ENCODE assay signal across 1 cellular context in genomic region chr16:3810198-3810664, GRCh38.
A peak's percentile ranks its signal among the peaks of the same experiment; 100 is the strongest.
TF ChIP-seq lines count a peak whose summit lies in the region.

No MANE protein-coding gene starts in this region.

TF ChIP-seq in GM12878, 131 proteins besides CTCF, POLR2A, EP300 and RAD21 (continued from another document and continues in another):
- no peak for TF ChIP-seq REST (IDR thresholded peaks at IDR 0.05; ENCODE audit: low read depth, low read length)
- no peak for TF ChIP-seq ESRRA (IDR thresholded peaks at IDR 0.05; ENCODE audit: low read length)
- TF ChIP-seq CHD2 (IDR thresholded peaks at IDR 0.05; ENCODE audit: borderline replicate concordance, low read depth, low read length) = no peak
- no peak for TF ChIP-seq SMAD1 (IDR thresholded peaks at IDR 0.05; ENCODE audit: low read depth, partially characterized antibody)
- TF ChIP-seq RAD51 (IDR thresholded peaks at IDR 0.05) = no peak
- TF ChIP-seq IKZF1 (conservative IDR thresholded peaks at IDR 0.05) = no peak
- TF ChIP-seq RFX5 (IDR thresholded peaks at IDR 0.05; ENCODE audit: low read depth, low read length) = no peak
- TF ChIP-seq, protein P1, sequence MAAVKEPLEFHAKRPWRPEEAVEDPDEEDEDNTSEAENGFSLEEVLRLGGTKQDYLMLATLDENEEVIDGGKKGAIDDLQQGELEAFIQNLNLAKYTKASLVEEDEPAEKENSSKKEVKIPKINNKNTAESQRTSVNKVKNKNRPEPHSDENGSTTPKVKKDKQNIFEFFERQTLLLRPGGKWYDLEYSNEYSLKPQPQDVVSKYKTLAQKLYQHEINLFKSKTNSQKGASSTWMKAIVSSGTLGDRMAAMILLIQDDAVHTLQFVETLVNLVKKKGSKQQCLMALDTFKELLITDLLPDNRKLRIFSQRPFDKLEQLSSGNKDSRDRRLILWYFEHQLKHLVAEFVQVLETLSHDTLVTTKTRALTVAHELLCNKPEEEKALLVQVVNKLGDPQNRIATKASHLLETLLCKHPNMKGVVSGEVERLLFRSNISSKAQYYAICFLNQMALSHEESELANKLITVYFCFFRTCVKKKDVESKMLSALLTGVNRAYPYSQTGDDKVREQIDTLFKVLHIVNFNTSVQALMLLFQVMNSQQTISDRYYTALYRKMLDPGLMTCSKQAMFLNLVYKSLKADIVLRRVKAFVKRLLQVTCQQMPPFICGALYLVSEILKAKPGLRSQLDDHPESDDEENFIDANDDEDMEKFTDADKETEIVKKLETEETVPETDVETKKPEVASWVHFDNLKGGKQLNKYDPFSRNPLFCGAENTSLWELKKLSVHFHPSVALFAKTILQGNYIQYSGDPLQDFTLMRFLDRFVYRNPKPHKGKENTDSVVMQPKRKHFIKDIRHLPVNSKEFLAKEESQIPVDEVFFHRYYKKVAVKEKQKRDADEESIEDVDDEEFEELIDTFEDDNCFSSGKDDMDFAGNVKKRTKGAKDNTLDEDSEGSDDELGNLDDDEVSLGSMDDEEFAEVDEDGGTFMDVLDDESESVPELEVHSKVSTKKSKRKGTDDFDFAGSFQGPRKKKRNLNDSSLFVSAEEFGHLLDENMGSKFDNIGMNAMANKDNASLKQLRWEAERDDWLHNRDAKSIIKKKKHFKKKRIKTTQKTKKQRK (IDR thresholded peaks at IDR 0.05; ENCODE audit: low read depth, low read length) = no peak
- no peak for TF ChIP-seq PAX5 (IDR thresholded peaks at IDR 0.05; ENCODE audit: borderline replicate concordance, low read depth, low read length)
- TF ChIP-seq SPI1 (IDR thresholded peaks at IDR 0.05; ENCODE audit: borderline replicate concordance, insufficient read depth, low read depth, low read length) = peak; percentile 67
- no peak for TF ChIP-seq TBL1XR1 (IDR thresholded peaks at IDR 0.05; ENCODE audit: low read depth, low read length)
- no peak for TF ChIP-seq ZZZ3 (IDR thresholded peaks at IDR 0.05; ENCODE audit: control insufficient read depth, insufficient read length, low read depth)
- TF ChIP-seq STAT3 (IDR thresholded peaks at IDR 0.05; ENCODE audit: low read depth, low read length) = 0 out of 2 replicates have a peak, but pooled peaks have one; percentile 34
- no peak for TF ChIP-seq POLR2AphosphoS5 (IDR thresholded peaks at IDR 0.05; ENCODE audit: low read length)
- no peak for TF ChIP-seq NFIC (IDR thresholded peaks at IDR 0.05; ENCODE audit: low read depth, low read length)
- TF ChIP-seq MTA2 (IDR thresholded peaks at IDR 0.05; ENCODE audit: low read depth) = peak; percentile 27; the same call in 1 of the 2 replicates
- peak; percentile 78 for TF ChIP-seq MEF2B (IDR thresholded peaks at IDR 0.05; ENCODE audit: partially characterized antibody, poor library complexity, severe bottlenecking)
- TF ChIP-seq ZNF687 (IDR thresholded peaks at IDR 0.05) = no peak
- TF ChIP-seq ATF3 (IDR thresholded peaks at IDR 0.05; ENCODE audit: borderline replicate concordance, extremely low read depth, low read depth, low read length) = no peak
- no peak for TF ChIP-seq ZNF622 (IDR thresholded peaks at IDR 0.05)
- peak; percentile 77 to 79 for TF ChIP-seq BHLHE40 (IDR thresholded peaks at IDR 0.05; ENCODE audit: borderline replicate concordance in 1 of 2, low read depth in 2 of 2, low read length in 1 of 2)
- TF ChIP-seq, protein P2, sequence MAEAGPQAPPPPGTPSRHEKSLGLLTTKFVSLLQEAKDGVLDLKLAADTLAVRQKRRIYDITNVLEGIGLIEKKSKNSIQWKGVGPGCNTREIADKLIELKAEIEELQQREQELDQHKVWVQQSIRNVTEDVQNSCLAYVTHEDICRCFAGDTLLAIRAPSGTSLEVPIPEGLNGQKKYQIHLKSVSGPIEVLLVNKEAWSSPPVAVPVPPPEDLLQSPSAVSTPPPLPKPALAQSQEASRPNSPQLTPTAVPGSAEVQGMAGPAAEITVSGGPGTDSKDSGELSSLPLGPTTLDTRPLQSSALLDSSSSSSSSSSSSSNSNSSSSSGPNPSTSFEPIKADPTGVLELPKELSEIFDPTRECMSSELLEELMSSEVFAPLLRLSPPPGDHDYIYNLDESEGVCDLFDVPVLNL (IDR thresholded peaks at IDR 0.05; ENCODE audit: low read depth, low read length) = no peak
- no peak for TF ChIP-seq NR2C1 (IDR thresholded peaks at IDR 0.05)
- TF ChIP-seq CHD4 (IDR thresholded peaks at IDR 0.05) = no peak
- TF ChIP-seq, protein P3, sequence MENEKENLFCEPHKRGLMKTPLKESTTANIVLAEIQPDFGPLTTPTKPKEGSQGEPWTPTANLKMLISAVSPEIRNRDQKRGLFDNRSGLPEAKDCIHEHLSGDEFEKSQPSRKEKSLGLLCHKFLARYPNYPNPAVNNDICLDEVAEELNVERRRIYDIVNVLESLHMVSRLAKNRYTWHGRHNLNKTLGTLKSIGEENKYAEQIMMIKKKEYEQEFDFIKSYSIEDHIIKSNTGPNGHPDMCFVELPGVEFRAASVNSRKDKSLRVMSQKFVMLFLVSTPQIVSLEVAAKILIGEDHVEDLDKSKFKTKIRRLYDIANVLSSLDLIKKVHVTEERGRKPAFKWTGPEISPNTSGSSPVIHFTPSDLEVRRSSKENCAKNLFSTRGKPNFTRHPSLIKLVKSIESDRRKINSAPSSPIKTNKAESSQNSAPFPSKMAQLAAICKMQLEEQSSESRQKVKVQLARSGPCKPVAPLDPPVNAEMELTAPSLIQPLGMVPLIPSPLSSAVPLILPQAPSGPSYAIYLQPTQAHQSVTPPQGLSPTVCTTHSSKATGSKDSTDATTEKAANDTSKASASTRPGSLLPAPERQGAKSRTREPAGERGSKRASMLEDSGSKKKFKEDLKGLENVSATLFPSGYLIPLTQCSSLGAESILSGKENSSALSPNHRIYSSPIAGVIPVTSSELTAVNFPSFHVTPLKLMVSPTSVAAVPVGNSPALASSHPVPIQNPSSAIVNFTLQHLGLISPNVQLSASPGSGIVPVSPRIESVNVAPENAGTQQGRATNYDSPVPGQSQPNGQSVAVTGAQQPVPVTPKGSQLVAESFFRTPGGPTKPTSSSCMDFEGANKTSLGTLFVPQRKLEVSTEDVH (IDR thresholded peaks at IDR 0.05; ENCODE audit: low read depth, partially characterized antibody) = no peak
- no peak for TF ChIP-seq FOXM1 (IDR thresholded peaks at IDR 0.05; ENCODE audit: low read depth, low read length)
- no peak for TF ChIP-seq TCF12 (IDR thresholded peaks at IDR 0.05; ENCODE audit: low read depth, low read length)
- TF ChIP-seq SRF (IDR thresholded peaks at IDR 0.05; ENCODE audit: low read depth in 2 of 2, low read length in 2 of 2) = peak; percentile 41 to 82; a peak in 2 of 4 replicates
- no peak for TF ChIP-seq YBX1 (IDR thresholded peaks at IDR 0.05)
- no peak for TF ChIP-seq STAT1 (conservative IDR thresholded peaks at IDR 0.05)
- no peak for TF ChIP-seq SUPT20H (IDR thresholded peaks at IDR 0.05; ENCODE audit: borderline replicate concordance, control insufficient read depth, low read depth, low read length)
- peak; percentile 72 for TF ChIP-seq RUNX3 (IDR thresholded peaks at IDR 0.05; ENCODE audit: low read length)
- no peak for TF ChIP-seq ZNF24 (IDR thresholded peaks at IDR 0.05)
- TF ChIP-seq, protein P4, sequence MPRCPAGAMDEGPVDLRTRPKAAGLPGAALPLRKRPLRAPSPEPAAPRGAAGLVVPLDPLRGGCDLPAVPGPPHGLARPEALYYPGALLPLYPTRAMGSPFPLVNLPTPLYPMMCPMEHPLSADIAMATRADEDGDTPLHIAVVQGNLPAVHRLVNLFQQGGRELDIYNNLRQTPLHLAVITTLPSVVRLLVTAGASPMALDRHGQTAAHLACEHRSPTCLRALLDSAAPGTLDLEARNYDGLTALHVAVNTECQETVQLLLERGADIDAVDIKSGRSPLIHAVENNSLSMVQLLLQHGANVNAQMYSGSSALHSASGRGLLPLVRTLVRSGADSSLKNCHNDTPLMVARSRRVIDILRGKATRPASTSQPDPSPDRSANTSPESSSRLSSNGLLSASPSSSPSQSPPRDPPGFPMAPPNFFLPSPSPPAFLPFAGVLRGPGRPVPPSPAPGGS (IDR thresholded peaks at IDR 0.05; ENCODE audit: borderline replicate concordance, insufficient read depth, low read depth, low read length, poor library complexity, severe bottlenecking) = peak; percentile 17
- TF ChIP-seq CREM (IDR thresholded peaks at IDR 0.05; ENCODE audit: low read depth) = peak; percentile 10; the same call in 1 of the 2 replicates
- no peak for TF ChIP-seq MYB (IDR thresholded peaks at IDR 0.05; ENCODE audit: borderline replicate concordance, low read depth, low read length)
- no peak for TF ChIP-seq NR2F1 (conservative IDR thresholded peaks at IDR 0.05)
- no peak for TF ChIP-seq LARP7 (IDR thresholded peaks at IDR 0.05)
- TF ChIP-seq BACH1 (IDR thresholded peaks at IDR 0.05; ENCODE audit: borderline replicate concordance) = no peak
- TF ChIP-seq, protein P5, sequence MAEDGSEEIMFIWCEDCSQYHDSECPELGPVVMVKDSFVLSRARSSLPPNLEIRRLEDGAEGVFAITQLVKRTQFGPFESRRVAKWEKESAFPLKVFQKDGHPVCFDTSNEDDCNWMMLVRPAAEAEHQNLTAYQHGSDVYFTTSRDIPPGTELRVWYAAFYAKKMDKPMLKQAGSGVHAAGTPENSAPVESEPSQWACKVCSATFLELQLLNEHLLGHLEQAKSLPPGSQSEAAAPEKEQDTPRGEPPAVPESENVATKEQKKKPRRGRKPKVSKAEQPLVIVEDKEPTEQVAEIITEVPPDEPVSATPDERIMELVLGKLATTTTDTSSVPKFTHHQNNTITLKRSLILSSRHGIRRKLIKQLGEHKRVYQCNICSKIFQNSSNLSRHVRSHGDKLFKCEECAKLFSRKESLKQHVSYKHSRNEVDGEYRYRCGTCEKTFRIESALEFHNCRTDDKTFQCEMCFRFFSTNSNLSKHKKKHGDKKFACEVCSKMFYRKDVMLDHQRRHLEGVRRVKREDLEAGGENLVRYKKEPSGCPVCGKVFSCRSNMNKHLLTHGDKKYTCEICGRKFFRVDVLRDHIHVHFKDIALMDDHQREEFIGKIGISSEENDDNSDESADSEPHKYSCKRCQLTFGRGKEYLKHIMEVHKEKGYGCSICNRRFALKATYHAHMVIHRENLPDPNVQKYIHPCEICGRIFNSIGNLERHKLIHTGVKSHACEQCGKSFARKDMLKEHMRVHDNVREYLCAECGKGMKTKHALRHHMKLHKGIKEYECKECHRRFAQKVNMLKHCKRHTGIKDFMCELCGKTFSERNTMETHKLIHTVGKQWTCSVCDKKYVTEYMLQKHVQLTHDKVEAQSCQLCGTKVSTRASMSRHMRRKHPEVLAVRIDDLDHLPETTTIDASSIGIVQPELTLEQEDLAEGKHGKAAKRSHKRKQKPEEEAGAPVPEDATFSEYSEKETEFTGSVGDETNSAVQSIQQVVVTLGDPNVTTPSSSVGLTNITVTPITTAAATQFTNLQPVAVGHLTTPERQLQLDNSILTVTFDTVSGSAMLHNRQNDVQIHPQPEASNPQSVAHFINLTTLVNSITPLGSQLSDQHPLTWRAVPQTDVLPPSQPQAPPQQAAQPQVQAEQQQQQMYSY (CRISPR knock-in tag; IDR thresholded peaks at IDR 0.05) = no peak
- no peak for TF ChIP-seq SIN3A (IDR thresholded peaks at IDR 0.05; ENCODE audit: low read depth, low read length)
- peak; percentile 38; the same call in 1 of the 2 replicates for TF ChIP-seq ATF7 (IDR thresholded peaks at IDR 0.05; ENCODE audit: low read depth)
- TF ChIP-seq JUNB (IDR thresholded peaks at IDR 0.05) = peak; percentile 49
- TF ChIP-seq PAX8 (IDR thresholded peaks at IDR 0.05) = no peak
- no peak for TF ChIP-seq KAT2A (conservative IDR thresholded peaks at IDR 0.05; ENCODE audit: control insufficient read depth, low read depth, low read length)
- TF ChIP-seq SP1 (IDR thresholded peaks at IDR 0.05; ENCODE audit: low read depth, low read length) = no peak
